ENCODE assay signal across 12 cellular contexts in genomic region chr11:110345756-110346155, GRCh38. TPM values are rescaled to one million over a fixed set of nuclear protein-coding genes. Genes with fewer than 3 reads are reported as not detected.
DNase-seq lines count a peak whose midpoint lies in the region; ATAC-seq, FAIRE-seq and TF ChIP-seq lines count a peak whose summit lies in the region.
"Had no signal": no experiment of that assay in that cellular context is flagged by ENCODE, and none has a peak within 500 bp of the region (broad histone marks: within the 10 kb centered on the region; RNA-seq: fewer than 3 reads in every experiment).

No MANE protein-coding gene starts in this region.

- dilution Hi-C loops in endothelial cell of umbilical vein (cut with MboI; ENCODE audit: extremely low pct_ligation_motif_present, low sequenced_read_pairs), result no loop called here

- no TSS peak for BruUV-seq in endothelial cell of umbilical vein (replicated peaks; lab: Mats Ljungman, UMichigan)

- peak overlapping the region; percentile 29 for H3K4me2 ChIP-seq in endothelial cell of umbilical vein (ENCODE audit: insufficient read depth, low read length)

- no peak overlapping the region for H3K27ac ChIP-seq in endothelial cell of umbilical vein (ENCODE audit: insufficient read depth, low read depth, low read length)
- H3K27ac ChIP-seq: HL-60 had no signal

- intact Hi-C loops in endothelial cell of umbilical vein (cut with micrococcal nuclease), result no loop called here

- no peak for TF ChIP-seq CTCF in GM13976 (IDR thresholded peaks at IDR 0.05; ENCODE audit: borderline replicate concordance, control extremely low read depth, extremely low read depth, insufficient read depth, missing control alignments)
- TF ChIP-seq CTCF in GM20000 (IDR thresholded peaks at IDR 0.05; ENCODE audit: extremely low read depth, missing control alignments), result no peak
- TF ChIP-seq CTCF in endothelial cell of umbilical vein (IDR thresholded peaks at IDR 0.05; ENCODE audit: extremely low read depth in 1 of 2, insufficient read depth in 1 of 2, low read depth in 1 of 2, low read length in 2 of 2), result no peak

- peak; percentile 43 for ATAC-seq in HG03571 (IDR thresholded peaks at IDR 0.05; ENCODE audit: unreplicated experiment)

- H3K9ac ChIP-seq in endothelial cell of umbilical vein (replicated peaks; ENCODE audit: extremely low read depth, insufficient read depth, low read length), result no peak overlapping the region

- FAIRE-seq in endothelial cell of umbilical vein (lab: Jason Lieb, UNC), result peak; percentile 47
- FAIRE-seq: colon had no signal

- TF ChIP-seq POLR2A in endothelial cell of umbilical vein (IDR thresholded peaks at IDR 0.05; ENCODE audit: low read depth, low read length), result no peak

- H3K27me3 ChIP-seq in endothelial cell of umbilical vein (ENCODE audit: control insufficient read depth in 2 of 2, insufficient read depth in 2 of 2, low read length in 2 of 2), result no peaks in the 10 kb centered on the region

- DNase-seq in GM13976 (ENCODE audit: low spot score) (peak; percentile 34), GM20000 (ENCODE audit: low spot score) (peak; percentile 25), endothelial cell of umbilical vein (ENCODE audit: low read depth, low spot score) (peak; percentile 44), HPDE6-E6E7 (ENCODE audit: extremely low spot score) (no peak), NCI-H2029 treated with DMSO at 0.1 percent for 48 hours (lab: John Stamatoyannopoulos, UW) (no peak), NCI-H2171 treated with DMSO at 0.1 percent for 48 hours (lab: John Stamatoyannopoulos, UW) (no peak), SKM-1 treated with dmso at 0.1 percent for 144 hours (lab: John Stamatoyannopoulos, UW; ENCODE audit: unreplicated experiment) (no peak)
- DNase-seq: NCI-H1694; stimulated activated naive CD4-positive, alpha-beta T cell treated with Interleukin-2 at 50 U/mL for 16 hours had no signal

- no peak overlapping the region for H3K4me3 ChIP-seq in endothelial cell of umbilical vein (replicated peaks in 1 of 3; ENCODE audit: insufficient read depth in 1 of 3, low read depth in 1 of 3, low read length in 3 of 3)

- no peaks in the 10 kb centered on the region for H3K79me2 ChIP-seq in endothelial cell of umbilical vein (ENCODE audit: control insufficient read depth, insufficient read depth, low read length)

- H3K9me3 ChIP-seq in endothelial cell of umbilical vein (replicated peaks; ENCODE audit: control insufficient read depth, insufficient read depth, low read length), result no peaks in the 10 kb centered on the region

- H3K9me1 ChIP-seq in endothelial cell of umbilical vein (replicated peaks; ENCODE audit: control insufficient read depth, extremely low read depth, insufficient read depth, low read length), result no peaks in the 10 kb centered on the region

- H2AFZ ChIP-seq in endothelial cell of umbilical vein (ENCODE audit: low read depth, low read length), result peak overlapping the region; percentile 39

- CTCF ChIA-PET in endothelial cell of umbilical vein (lab: Charles Lee), result interaction anchor here (1.1 kb wide), 1 partner anchor 145 kb away, joined by 3 read pairs; no protein-coding TSS in a partner anchor

- peaks cover 6% of the 10 kb centered on the region for H3K4me1 ChIP-seq in endothelial cell of umbilical vein (ENCODE audit: control insufficient read depth, extremely low read depth, insufficient read depth, low read length)

- in situ Hi-C loops in GM13976 (cut with MboI; ENCODE audit: low sequenced_read_pairs, unreplicated experiment), result no loop called here

- H4K20me1 ChIP-seq in endothelial cell of umbilical vein (replicated peaks; ENCODE audit: control insufficient read depth, extremely low read depth, insufficient read depth, low read length), result no peaks in the 10 kb centered on the region

- no peaks in the 10 kb centered on the region for H3K36me3 ChIP-seq in endothelial cell of umbilical vein (ENCODE audit: control insufficient read depth in 2 of 2, extremely low read depth in 1 of 2, insufficient read depth in 2 of 2, low read length in 2 of 2)

- POLR2A ChIA-PET in endothelial cell of umbilical vein (lab: Charles Lee), result no interaction called here

TF ChIP-seq in endothelial cell of umbilical vein, 7 proteins besides CTCF, POLR2A, EP300 and RAD21:
- no peak for TF ChIP-seq EZH2 (IDR thresholded peaks at IDR 0.05; ENCODE audit: borderline replicate concordance, low read depth, low read length, severe bottlenecking)
- TF ChIP-seq FOS (IDR thresholded peaks at IDR 0.05; ENCODE audit: borderline replicate concordance, insufficient read depth, low read length), result peak; percentile 30

RNA-seq across cellular contexts. Expression of gene RDX, which starts 49.3 kb away (rescaled TPM):
- total RNA-seq in endothelial cell of umbilical vein, result 239 and 280 TPM in 2 replicates
- 33.3 and 47.9 TPM in 2 replicates for polyA plus RNA-seq in endothelial cell of umbilical vein
- polyA plus RNA-seq in endothelial cell of umbilical vein (2011; cell fraction: cytosol; rRNA removed), result 79.1 and 82.2 TPM in 2 replicates
- polyA plus RNA-seq in endothelial cell of umbilical vein (2011; cell fraction: nucleus; rRNA removed), result 117 and 139 TPM in 2 replicates
- polyA plus RNA-seq in endothelial cell of umbilical vein (2012), result 142 and 171 TPM in 2 replicates
- polyA minus RNA-seq in endothelial cell of umbilical vein, result 112 and 147 TPM in 2 replicates
- 67.5 TPM for polyA minus RNA-seq in endothelial cell of umbilical vein (2011; cell fraction: cytosol; rRNA and poly(A)+ RNA removed)
- 82.8 and 95.4 TPM in 2 replicates for polyA minus RNA-seq in endothelial cell of umbilical vein (2011; cell fraction: nucleus; rRNA and poly(A)+ RNA removed)

Comparison
In these comparisons a context has a peak if more than half of its experiments do, and no peak if none do; other contexts are left out.
1. DNase-seq: peak in GM13976 (single experiment), GM20000 (single experiment) and endothelial cell of umbilical vein (single experiment); none in HPDE6-E6E7 (single experiment), NCI-H2029 treated with DMSO at 0.1 percent for 48 hours (single experiment), NCI-H2171 treated with DMSO at 0.1 percent for 48 hours (single experiment) and SKM-1 treated with dmso at 0.1 percent for 144 hours (single experiment).